24 cellular contexts compared by ENCODE assay signal in genomic region chr12:91913651-91914050, GRCh38.
"Had no signal": no experiment of that assay in that cellular context is flagged by ENCODE, and none has a peak within 500 bp of the region (broad histone marks: within the 10 kb centered on the region; RNA-seq: fewer than 3 reads in every experiment).

No MANE protein-coding gene starts in this region.

- H3K4me3 ChIP-seq: esophagus muscularis mucosa, gastroesophageal sphincter, right lobe of liver, skin epidermis, thoracic aorta, uterus had no signal

- ATAC-seq: activated CD4-positive, alpha-beta T cell treated with anti-CD3 and anti-CD28 coated beads for 36 hours; activated naive CD4-positive, alpha-beta T cell treated with anti-CD3 and anti-CD28 coated beads, Interleukin-2, amount 50 U/mL, for 72 hours; gastroesophageal sphincter; right lobe of liver; stimulated activated naive CD8-positive, alpha-beta T cell treated with anti-CD3 and anti-CD28 coated beads, Interleukin-15, Interleukin-2, amounts not matched to agents 100 U/mL and 50 U/mL, for 24 hours had no signal

- H3K27ac ChIP-seq: esophagus muscularis mucosa, gastroesophageal sphincter, neutrophil, right lobe of liver, skin epidermis, thoracic aorta, uterus had no signal

- H3K36me3 ChIP-seq: esophagus muscularis mucosa, gastroesophageal sphincter, neutrophil, right lobe of liver, thoracic aorta, uterus had no signal

- DNase-seq: activated CD4-positive, alpha-beta T cell treated with anti-CD3 and anti-CD28 coated beads for 36 hours; activated CD4-positive, alpha-beta T cell treated with anti-CD3 and anti-CD28 coated beads, Interleukin-2, amount 50 U/mL, for 4 hours; activated CD4-positive, CD25-positive, alpha-beta regulatory T cell; activated naive CD4-positive, alpha-beta T cell; activated T-cell treated with anti-CD3 and anti-CD28 coated beads for 4 hours; activated T-cell treated with anti-CD3 and anti-CD28 coated beads, Interleukin-2, amount 50 U/mL, for 72 hours; aorta; cortex of kidney; head of caudate nucleus; hypothalamus; immature natural killer cell; naive B cell; nephron progenitor cell; right lobe of liver; stimulated activated CD4-positive, alpha-beta T cell treated with anti-CD3 and anti-CD28 coated beads, Interleukin-12 subunit alpha, Interleukin-12 subunit beta, amount 100 ng/mL, for 4 hours; stimulated activated CD4-positive, alpha-beta T cell treated with anti-CD3 and anti-CD28 coated beads, Interleukin-4, amount 100 ng/mL, for 1 hour; stimulated activated naive CD8-positive, alpha-beta T cell treated with anti-CD3 and anti-CD28 coated beads, Interleukin-15, Interleukin-2, amounts not matched to agents 100 U/mL and 50 U/mL, for 24 hours; uterus had no signal

- H3K4me1 ChIP-seq: esophagus muscularis mucosa, gastroesophageal sphincter, right lobe of liver, uterus had no signal

- H3K27me3 ChIP-seq: esophagus muscularis mucosa, gastroesophageal sphincter, neutrophil, right lobe of liver, uterus had no signal

- H3K9me3 ChIP-seq: esophagus muscularis mucosa, gastroesophageal sphincter, neutrophil, right lobe of liver, thoracic aorta, uterus had no signal
